In genomic region chr14:28676481-28676880, GRCh38 we compare ENCODE assay signal across 13 cellular contexts.
DNase-seq lines count a peak whose midpoint lies in the region; ATAC-seq and TF ChIP-seq lines count a peak whose summit lies in the region.
"Had no signal": no experiment of that assay in that cellular context is flagged by ENCODE, and none has a peak within 500 bp of the region (broad histone marks: within the 10 kb centered on the region; RNA-seq: fewer than 3 reads in every experiment).

No MANE protein-coding gene starts in this region.

- H4K91ac ChIP-seq in IMR-90 (ENCODE audit: insufficient read depth, low read depth, low read length), result no peak overlapping the region

- no peak overlapping the region for H3K9ac ChIP-seq in IMR-90 (ENCODE audit: low read depth, low read length)
- no peak overlapping the region for H3K9ac ChIP-seq in mesendoderm (ENCODE audit: low read length)

- no peaks in the 10 kb centered on the region for H3K9me1 ChIP-seq in IMR-90 (ENCODE audit: insufficient read depth, low read length)

- H3K79me1 ChIP-seq in IMR-90 (ENCODE audit: low read depth in 1 of 2, low read length in 2 of 2) (no peaks in the 10 kb centered on the region), mesendoderm (ENCODE audit: low read length) (no peaks in the 10 kb centered on the region)

- H3K36me3 ChIP-seq in IMR-90 (ENCODE audit: control insufficient read depth, insufficient read depth, low read length) (no peaks in the 10 kb centered on the region), brain microvascular endothelial cell (replicated peaks) (no peaks in the 10 kb centered on the region), mesendoderm (ENCODE audit: control insufficient read depth, insufficient read depth, low read length) (no peaks in the 10 kb centered on the region), esophagus muscularis mucosa (no peaks in the 10 kb centered on the region)

- DNase-seq in DMS53 (lab: John Stamatoyannopoulos, UW) (peak; percentile 58), IMR-90 (peak; percentile 6), brain microvascular endothelial cell (peak; percentile 12), mesendoderm (peak; percentile 42), hippocampal formation (lab: John Stamatoyannopoulos, UW) (no peak), esophagus muscularis mucosa (ENCODE audit: extremely low spot score) (no peak), activated gamma-delta T cell (lab: John Stamatoyannopoulos, UW) (no peak)
- DNase-seq: activated CD8-positive, alpha-beta memory T cell treated with anti-CD3 and anti-CD28 coated beads, Interleukin-2, amount 10 ng/mL, durations not matched to agents 7 days and 5 days; activated naive CD8-positive, alpha-beta T cell treated with anti-CD3 and anti-CD28 coated beads, Interleukin-2, amount 50 U/mL, for 24 hours; MM.1S; NCI-H345; stimulated activated naive B cell treated with anti-CD40 and anti-IgM and Interleukin-4, amounts not matched to agents 10 μg/mL and 1 μg/mL and 100 μg/mL, for 72 hours had no signal

- H2BK5ac ChIP-seq in IMR-90 (ENCODE audit: low read depth, low read length, poor library complexity, severe bottlenecking), result no peak overlapping the region
- no peak overlapping the region for H2BK5ac ChIP-seq in mesendoderm (ENCODE audit: low read length)

- no peak overlapping the region for H3K56ac ChIP-seq in IMR-90 (ENCODE audit: extremely low read depth, insufficient read depth, low read length)
- H3K56ac ChIP-seq in mesendoderm (ENCODE audit: low read length), result no peak overlapping the region

- H3K27ac ChIP-seq in IMR-90 (ENCODE audit: insufficient read depth, low read length), result no peak overlapping the region
- H3K27ac ChIP-seq in brain microvascular endothelial cell, result no peak overlapping the region
- H3K27ac ChIP-seq in mesendoderm (ENCODE audit: low read depth, low read length), result no peak overlapping the region
- no peak overlapping the region for H3K27ac ChIP-seq in esophagus muscularis mucosa (replicated peaks in 1 of 4)

- no peak for TF ChIP-seq EP300 in esophagus muscularis mucosa (IDR thresholded peaks at IDR 0.05)

- no peak overlapping the region for H3K4me2 ChIP-seq in IMR-90 (ENCODE audit: low read depth, low read length)
- H3K4me2 ChIP-seq in mesendoderm (ENCODE audit: low read length), result no peak overlapping the region

- in situ Hi-C loops in IMR-90 (cut with MboI; ENCODE audit: low sequenced_read_pairs) (no loop called here), brain microvascular endothelial cell (cut with HindIII; ENCODE audit: low pct_ligation_motif_present, low sequenced_read_pairs) (no loop called here)

- H2BK20ac ChIP-seq in IMR-90 (ENCODE audit: low read depth, low read length), result no peak overlapping the region

- CTCF ChIA-PET in IMR-90 (lab: Yijun Ruan, JAX), result no interaction called here

- H3K14ac ChIP-seq in IMR-90 (replicated peaks; ENCODE audit: low read depth, low read length), result no peak overlapping the region

- intact Hi-C loops in IMR-90 (cut with micrococcal nuclease), result no loop called here
- intact Hi-C loops in esophagus muscularis mucosa (cut with DNase I), result no loop called here

- no peak for TF ChIP-seq RAD21 in IMR-90 (IDR thresholded peaks at IDR 0.05; ENCODE audit: low read length)

- no peaks in the 10 kb centered on the region for H3K27me3 ChIP-seq in IMR-90 (ENCODE audit: control insufficient read depth, insufficient read depth, low read length)
- no peaks in the 10 kb centered on the region for H3K27me3 ChIP-seq in brain microvascular endothelial cell (replicated peaks)
- no peaks in the 10 kb centered on the region for H3K27me3 ChIP-seq in mesendoderm (ENCODE audit: insufficient read depth, low read length, poor library complexity)
- H3K27me3 ChIP-seq in esophagus muscularis mucosa, result no peaks in the 10 kb centered on the region

- dilution Hi-C loops in IMR-90 (cut with HindIII; ENCODE audit: low sequenced_read_pairs, unreplicated experiment), result no loop called here

- peaks cover 4% of the 10 kb centered on the region; the same call in 1 of the 2 replicates for H3K9me3 ChIP-seq in IMR-90 (ENCODE audit: control insufficient read depth, insufficient read depth, low read length)
- no peaks in the 10 kb centered on the region for H3K9me3 ChIP-seq in esophagus muscularis mucosa

- H3K18ac ChIP-seq in IMR-90 (ENCODE audit: low read depth, low read length) (no peak overlapping the region), mesendoderm (ENCODE audit: low read length) (no peak overlapping the region)

- H4K8ac ChIP-seq in IMR-90 (ENCODE audit: low read depth in 2 of 2, low read length in 2 of 2) (no peak overlapping the region), mesendoderm (ENCODE audit: low read depth, low read length) (no peak overlapping the region)

- WGBS in IMR-90 (ENCODE audit: extremely low coverage in 2 of 2, insufficient read length in 1 of 2), 2 experiments, result no CpG with 5 or more reads among the region's 4 CpGs
- WGBS in mesendoderm (ENCODE audit: extremely low coverage, insufficient coverage, low lambda C conversion rate), result no CpG with 5 or more reads among the region's 4 CpGs
- WGBS in esophagus muscularis mucosa, result 44% methylated on average over 4 of the region's 4 CpGs

- H3K79me2 ChIP-seq in mesendoderm (ENCODE audit: control insufficient read depth, insufficient read depth, low read length), result no peaks in the 10 kb centered on the region

- H2BK120ac ChIP-seq in IMR-90 (ENCODE audit: low read depth, low read length) (no peak overlapping the region), mesendoderm (ENCODE audit: low read depth, low read length) (no peak overlapping the region)

- H2AK5ac ChIP-seq in IMR-90 (ENCODE audit: low read depth, low read length) (no peak overlapping the region), mesendoderm (ENCODE audit: low read length) (no peak overlapping the region)

- H3K4me3 ChIP-seq in IMR-90 (ENCODE audit: insufficient read depth, low read depth, low read length) (no peak overlapping the region), brain microvascular endothelial cell (ENCODE audit: low read depth, low read length) (no peak overlapping the region), mesendoderm (ENCODE audit: low read length) (no peak overlapping the region), esophagus muscularis mucosa (no peak overlapping the region)

- POLR2A ChIA-PET in IMR-90 (lab: Charles Lee; ENCODE audit: unreplicated experiment), result no interaction called here

- no peak overlapping the region for H2AK9ac ChIP-seq in IMR-90 (replicated peaks; ENCODE audit: low read depth, low read length, poor library complexity)

- no peak overlapping the region for H2AFZ ChIP-seq in IMR-90 (replicated peaks; ENCODE audit: low read length, poor library complexity)

- no peaks in the 10 kb centered on the region for H4K20me1 ChIP-seq in IMR-90 (ENCODE audit: insufficient read depth, low read length)

- H3K23ac ChIP-seq in IMR-90 (ENCODE audit: low read depth, low read length) (no peak overlapping the region), mesendoderm (ENCODE audit: low read length) (no peak overlapping the region)

- H3K4me1 ChIP-seq in IMR-90 (ENCODE audit: control insufficient read depth, insufficient read depth, low read length), result no peaks in the 10 kb centered on the region
- no peaks in the 10 kb centered on the region for H3K4me1 ChIP-seq in mesendoderm (ENCODE audit: control insufficient read depth, low read depth, low read length)
- no peaks in the 10 kb centered on the region for H3K4me1 ChIP-seq in esophagus muscularis mucosa

- ATAC-seq in IMR-90 (ENCODE audit: low read depth) (no peak), GM18907 (IDR thresholded peaks at IDR 0.05; ENCODE audit: unreplicated experiment) (no peak)
- ATAC-seq: activated CD8-positive, alpha-beta memory T cell treated with anti-CD3 and anti-CD28 coated beads, Interleukin-2, amount 10 ng/mL, durations not matched to agents 7 days and 5 days; activated naive CD8-positive, alpha-beta T cell treated with anti-CD3 and anti-CD28 coated beads, Interleukin-2, amount 50 U/mL, for 24 hours; stimulated activated naive B cell treated with anti-CD40 and anti-IgM and Interleukin-4, amounts not matched to agents 10 μg/mL and 1 μg/mL and 100 μg/mL, for 72 hours had no signal

- H4K5ac ChIP-seq in IMR-90 (ENCODE audit: low read depth, low read length) (no peak overlapping the region), mesendoderm (ENCODE audit: low read length) (no peak overlapping the region)

- H3K4ac ChIP-seq in IMR-90 (ENCODE audit: low read depth, low read length) (no peak overlapping the region), mesendoderm (ENCODE audit: low read depth, low read length) (no peak overlapping the region)

- TF ChIP-seq CTCF in IMR-90 (conservative IDR thresholded peaks at IDR 0.05; ENCODE audit: low read depth, low read length) (no peak), brain microvascular endothelial cell (IDR thresholded peaks at IDR 0.05; ENCODE audit: low read depth, low read length, missing control alignments) (no peak), esophagus muscularis mucosa (IDR thresholded peaks at IDR 0.05) (no peak)

- BruUV-seq in IMR-90 (replicated peaks; lab: Mats Ljungman, UMichigan), result no TSS peak

- H2BK15ac ChIP-seq in IMR-90 (ENCODE audit: low read depth, low read length), result no peak overlapping the region
- no peak overlapping the region for H2BK15ac ChIP-seq in mesendoderm (replicated peaks; ENCODE audit: low read depth)

- TF ChIP-seq POLR2A in IMR-90 (IDR thresholded peaks at IDR 0.05; ENCODE audit: low read depth, low read length), result no peak
- no peak for TF ChIP-seq POLR2A in esophagus muscularis mucosa (IDR thresholded peaks at IDR 0.05; ENCODE audit: low read depth)

TF ChIP-seq in IMR-90, 13 proteins besides CTCF, POLR2A, EP300 and RAD21 (continues in another document):
- TF ChIP-seq ELK1 (IDR thresholded peaks at IDR 0.05; ENCODE audit: borderline replicate concordance, low read depth, low read length) (no peak), RCOR1 (IDR thresholded peaks at IDR 0.05; ENCODE audit: insufficient replicate concordance, low read length) (no peak), MAFK (IDR thresholded peaks at IDR 0.05; ENCODE audit: low read depth, low read length) (no peak), MXI1 (IDR thresholded peaks at IDR 0.05; ENCODE audit: borderline replicate concordance, low read depth, low read length) (no peak), MAZ (IDR thresholded peaks at IDR 0.05; ENCODE audit: borderline replicate concordance, low read depth, low read length) (no peak)

Comparison
In these comparisons a context has a peak if more than half of its experiments do, and no peak if none do; other contexts are left out.
1. DNase-seq: peak in DMS53 (single experiment), IMR-90 (single experiment), brain microvascular endothelial cell (single experiment) and mesendoderm (single experiment); none in hippocampal formation (0 of 2), esophagus muscularis mucosa (single experiment) and activated gamma-delta T cell (single experiment).